In the genomic region with DNA sequence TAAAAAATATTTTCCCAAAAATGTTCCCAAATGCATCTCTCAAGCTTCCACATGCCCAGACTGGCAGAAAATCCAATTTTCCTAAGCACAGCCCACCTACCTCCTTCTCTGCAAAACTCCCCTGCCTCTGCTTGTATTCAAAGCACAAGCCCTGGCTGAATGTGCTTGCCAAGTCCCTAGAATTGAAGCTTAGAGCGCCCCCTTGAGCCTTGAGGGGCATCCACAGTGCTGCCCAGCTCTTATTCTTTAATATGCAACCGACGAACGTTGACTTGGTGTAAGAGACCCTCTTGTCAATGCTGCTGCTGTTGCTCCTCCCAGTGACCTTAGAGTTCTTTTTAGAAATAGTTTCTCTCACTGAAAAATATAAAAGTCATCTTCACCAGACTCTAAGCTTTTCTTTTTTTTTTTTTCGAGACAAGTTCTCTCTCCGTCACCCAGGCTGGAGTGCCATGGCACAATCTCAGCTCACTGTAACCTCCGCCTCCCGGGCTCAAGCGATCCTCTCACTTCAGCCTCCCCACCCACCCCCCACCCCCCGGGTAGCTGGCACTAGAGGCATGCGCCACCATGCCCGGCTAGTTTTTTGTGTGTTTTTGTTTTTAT, we compare ENCODE assay signal across 7 cellular contexts.
DNase-seq lines count a peak whose midpoint lies in the region; FAIRE-seq and TF ChIP-seq lines count a peak whose summit lies in the region.

No MANE protein-coding gene starts in this region.

- H3K4me2 ChIP-seq in parathyroid adenoma (ENCODE audit: low read length), result no peak overlapping the region

- H3K79me2 ChIP-seq in parathyroid adenoma, result no peaks in the 10 kb centered on the region

- H3K27ac ChIP-seq in parathyroid adenoma, result no peak overlapping the region
- no peak overlapping the region for H3K27ac ChIP-seq in transverse colon

- 0 out of 2 replicates have a peak, but pooled peaks cover 5% of the 10 kb centered on the region for H3K27me3 ChIP-seq in MG63
- no peaks in the 10 kb centered on the region for H3K27me3 ChIP-seq in parathyroid adenoma (ENCODE audit: control insufficient read depth, insufficient read depth, low read length)
- no peaks in the 10 kb centered on the region for H3K27me3 ChIP-seq in transverse colon

- no peak overlapping the region for H2AFZ ChIP-seq in parathyroid adenoma

- in situ Hi-C loops in transverse colon (cut with MboI; ENCODE audit: low pct_ligation_motif_present in 1 of 4, low pct_unique_long_range_greater_than_20kb in 1 of 4, low sequenced_read_pairs in 3 of 4), result loop anchor here in 3 of 4 donors (10.0 to 25.0 kb wide), 3 partner anchors 133 to 626 kb away; a partner anchor contains a TSS

- no peak overlapping the region for H3K9ac ChIP-seq in parathyroid adenoma

- no peak for TF ChIP-seq EP300 in transverse colon (IDR thresholded peaks at IDR 0.05; ENCODE audit: low read depth)

- 46 to 51% methylated on average over 10 to 12 of the region's 12 CpGs for WGBS in transverse colon (ENCODE audit: low coverage in 1 of 2), 2 donors

- no peaks in the 10 kb centered on the region for H3K4me1 ChIP-seq in parathyroid adenoma
- no peaks in the 10 kb centered on the region for H3K4me1 ChIP-seq in transverse colon

- H3K36me3 ChIP-seq in MG63 (no peaks in the 10 kb centered on the region), parathyroid adenoma (ENCODE audit: control insufficient read depth, insufficient read depth, low read length) (no peaks in the 10 kb centered on the region), transverse colon (no peaks in the 10 kb centered on the region)

- TF ChIP-seq CTCF in parathyroid adenoma (IDR thresholded peaks at IDR 0.05) (peak; percentile 43), transverse colon (IDR thresholded peaks at IDR 0.05) (peak; percentile 59 to 77 (median 74))

- peak; percentile 44 for DNase-seq in GM12891 (ENCODE audit: insufficient read length, low spot score)
- peak; percentile 60 for DNase-seq in MG63
- peak; percentile 70 for DNase-seq in SK-N-DZ (ENCODE audit: low spot score)
- peak; percentile 70 for DNase-seq in activated naive CD4-positive, alpha-beta T cell treated with Interleukin-2 at 50 U/mL for 16 hours
- DNase-seq in glomerular endothelial cell (ENCODE audit: extremely low read depth, low read depth, low spot score), result peak; percentile 55
- peak; percentile 67 for DNase-seq in transverse colon

- H3K4me3 ChIP-seq in MG63, result no peak overlapping the region
- no peak overlapping the region for H3K4me3 ChIP-seq in parathyroid adenoma (ENCODE audit: low read depth, low read length)
- no peak overlapping the region for H3K4me3 ChIP-seq in transverse colon

- intact Hi-C loops in transverse colon (cut with DNase I; ENCODE audit: low total_unique reads), result no loop called here

- H3K9me3 ChIP-seq in MG63, result no peaks in the 10 kb centered on the region
- no peaks in the 10 kb centered on the region for H3K9me3 ChIP-seq in parathyroid adenoma (ENCODE audit: control insufficient read depth, low read length)
- H3K9me3 ChIP-seq in transverse colon, result no peaks in the 10 kb centered on the region

- FAIRE-seq in GM12891 (lab: Jason Lieb, UNC), result no peak

- TF ChIP-seq POLR2A in GM12891 (IDR thresholded peaks at IDR 0.05; ENCODE audit: low read depth, low read length), result no peak
- TF ChIP-seq POLR2A in transverse colon (IDR thresholded peaks at IDR 0.05), result no peak

TF ChIP-seq in GM12891, 5 proteins besides CTCF, POLR2A, EP300 and RAD21:
- no peak for TF ChIP-seq POU2F2 (IDR thresholded peaks at IDR 0.05; ENCODE audit: low read depth, low read length)
- no peak for TF ChIP-seq POLR2AphosphoS5 (IDR thresholded peaks at IDR 0.05; ENCODE audit: low read depth, low read length)
- no peak for TF ChIP-seq PAX5 (IDR thresholded peaks at IDR 0.05; ENCODE audit: insufficient read depth, low read length, severe bottlenecking)
- no peak for TF ChIP-seq TAF1 (IDR thresholded peaks at IDR 0.05; ENCODE audit: low read depth, low read length)
- no peak for TF ChIP-seq SPI1 (IDR thresholded peaks at IDR 0.05; ENCODE audit: low read depth, low read length)
TF ChIP-seq in GM12891: peak in this region for 0.
